In the genomic region with DNA sequence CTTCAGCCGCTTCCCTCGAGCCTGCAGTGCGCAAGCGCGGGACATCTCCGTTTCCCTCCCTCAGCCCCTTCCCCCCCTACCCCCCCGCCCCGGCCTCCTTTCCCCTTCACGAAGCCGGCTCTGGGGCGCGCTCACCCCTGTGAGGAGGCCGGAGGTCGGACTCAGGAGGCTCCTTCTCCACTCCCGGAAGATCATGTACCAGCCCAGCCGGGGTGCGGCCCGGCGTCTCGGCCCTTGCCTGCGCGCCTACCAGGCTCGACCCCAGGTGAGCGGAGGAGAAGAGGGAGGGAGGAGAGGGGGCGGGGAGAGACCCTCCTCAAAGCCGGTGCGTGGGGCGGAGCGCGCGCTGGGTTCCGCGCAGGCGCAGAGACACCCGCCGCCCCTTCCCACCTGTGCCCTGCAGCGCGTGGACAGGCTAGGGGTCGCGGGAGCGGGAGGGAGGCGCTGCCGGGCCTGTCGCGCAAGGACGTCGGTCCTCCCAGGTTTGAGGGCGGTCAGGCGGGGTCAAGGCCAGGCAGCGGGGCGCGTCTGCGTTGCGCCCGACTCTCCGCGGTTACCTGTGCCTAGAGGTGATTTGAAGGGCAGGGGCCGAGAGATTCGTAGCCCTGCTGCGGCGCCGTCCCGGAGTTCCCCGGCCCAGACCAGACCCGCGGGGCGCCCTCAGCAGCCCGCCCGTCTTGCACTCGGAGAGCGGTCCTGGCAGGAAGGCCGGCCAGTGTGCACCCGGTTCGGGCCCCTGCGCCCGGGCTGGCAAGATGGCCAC, we compare ENCODE assay signal across 1 cellular context.
TF ChIP-seq lines count a peak whose summit lies in the region.

A gene with protein sequence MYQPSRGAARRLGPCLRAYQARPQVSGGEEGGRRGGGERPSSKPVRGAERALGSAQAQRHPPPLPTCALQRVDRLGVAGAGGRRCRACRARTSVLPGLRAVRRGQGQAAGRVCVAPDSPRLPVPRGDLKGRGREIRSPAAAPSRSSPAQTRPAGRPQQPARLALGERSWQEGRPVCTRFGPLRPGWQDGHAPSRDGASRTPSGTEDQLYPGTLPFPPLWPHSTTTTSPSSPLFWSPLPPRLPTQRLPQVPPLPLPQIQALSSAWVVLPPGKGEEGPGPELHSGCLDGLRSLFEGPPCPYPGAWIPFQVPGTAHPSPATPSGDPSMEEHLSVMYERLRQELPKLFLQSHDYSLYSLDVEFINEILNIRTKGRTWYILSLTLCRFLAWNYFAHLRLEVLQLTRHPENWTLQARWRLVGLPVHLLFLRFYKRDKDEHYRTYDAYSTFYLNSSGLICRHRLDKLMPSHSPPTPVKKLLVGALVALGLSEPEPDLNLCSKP (plus strand): TSS at position 95 of the 763 bp plus-strand sequence. CDS start 99 bp downstream, at position 194.

TF ChIP-seq in HepG2, 621 proteins besides CTCF, POLR2A, EP300 and RAD21 (continued from another document and continues in another):
- TF ChIP-seq, protein P1, sequence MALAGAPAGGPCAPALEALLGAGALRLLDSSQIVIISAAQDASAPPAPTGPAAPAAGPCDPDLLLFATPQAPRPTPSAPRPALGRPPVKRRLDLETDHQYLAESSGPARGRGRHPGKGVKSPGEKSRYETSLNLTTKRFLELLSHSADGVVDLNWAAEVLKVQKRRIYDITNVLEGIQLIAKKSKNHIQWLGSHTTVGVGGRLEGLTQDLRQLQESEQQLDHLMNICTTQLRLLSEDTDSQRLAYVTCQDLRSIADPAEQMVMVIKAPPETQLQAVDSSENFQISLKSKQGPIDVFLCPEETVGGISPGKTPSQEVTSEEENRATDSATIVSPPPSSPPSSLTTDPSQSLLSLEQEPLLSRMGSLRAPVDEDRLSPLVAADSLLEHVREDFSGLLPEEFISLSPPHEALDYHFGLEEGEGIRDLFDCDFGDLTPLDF (CRISPR knock-in tag; IDR thresholded peaks at IDR 0.05): peak; percentile 87
- TF ChIP-seq ZBTB7A (CRISPR knock-in tag; IDR thresholded peaks at IDR 0.05) (peak; percentile 100), TAF1 (CRISPR knock-in tag; IDR thresholded peaks at IDR 0.05) (peak; percentile 84), ZNF7 (CRISPR knock-in tag; IDR thresholded peaks at IDR 0.05) (no peak; the same call in 1 of the 2 replicates), ARNTL (CRISPR knock-in tag; IDR thresholded peaks at IDR 0.05) (peak; percentile 81), KDM4B (CRISPR knock-in tag; IDR thresholded peaks at IDR 0.05) (0 out of 2 replicates have a peak, but pooled peaks have one; percentile 51), ZSCAN21 (CRISPR knock-in tag; IDR thresholded peaks at IDR 0.05; ENCODE audit: borderline replicate concordance) (no peak; the same call in 1 of the 2 replicates), ZNF816 (CRISPR knock-in tag; IDR thresholded peaks at IDR 0.05; ENCODE audit: borderline replicate concordance) (peak; percentile 85; the same call in 1 of the 2 replicates), ZNF446 (CRISPR knock-in tag; IDR thresholded peaks at IDR 0.05) (peak; percentile 92), ZNF891 (CRISPR knock-in tag; IDR thresholded peaks at IDR 0.05) (peak; percentile 84; the same call in 1 of the 2 replicates), TOE1 (CRISPR knock-in tag; IDR thresholded peaks at IDR 0.05) (no peak; the same call in 1 of the 2 replicates), JUN (CRISPR knock-in tag; IDR thresholded peaks at IDR 0.05) (peak; percentile 32; the same call in 1 of the 2 replicates), ZNF20 (CRISPR knock-in tag; IDR thresholded peaks at IDR 0.05) (no peak), ZNF432 (CRISPR knock-in tag; IDR thresholded peaks at IDR 0.05; ENCODE audit: borderline replicate concordance) (no peak), ZNF224 (CRISPR knock-in tag; IDR thresholded peaks at IDR 0.05) (peak; percentile 90; the same call in 1 of the 2 replicates), RELA (CRISPR knock-in tag; IDR thresholded peaks at IDR 0.05) (peak; percentile 77; the same call in 1 of the 2 replicates), MAF1 (CRISPR knock-in tag; IDR thresholded peaks at IDR 0.05; ENCODE audit: borderline replicate concordance) (peak; percentile 94), ZBTB21 (CRISPR knock-in tag; IDR thresholded peaks at IDR 0.05) (0 out of 2 replicates have a peak, but pooled peaks have one; percentile 9), DNMT1 (CRISPR knock-in tag; IDR thresholded peaks at IDR 0.05) (peak; percentile 97), ZNF207 (IDR thresholded peaks at IDR 0.05; ENCODE audit: borderline replicate concordance) (no peak), DR1 (CRISPR knock-in tag; IDR thresholded peaks at IDR 0.05) (peak; percentile 90), CCDC6 (CRISPR knock-in tag; IDR thresholded peaks at IDR 0.05) (peak; percentile 87), ZFP41 (CRISPR knock-in tag; IDR thresholded peaks at IDR 0.05; ENCODE audit: borderline replicate concordance) (peak; percentile 87), ZNF274 (CRISPR knock-in tag; IDR thresholded peaks at IDR 0.05) (peak; percentile 98), SNRNP70 (IDR thresholded peaks at IDR 0.05; ENCODE audit: low read depth, low read length) (no peak), IKZF1 (IDR thresholded peaks at IDR 0.05) (no peak), CBX5 (CRISPR knock-in tag; IDR thresholded peaks at IDR 0.05; ENCODE audit: borderline replicate concordance) (peak; percentile 71; the same call in 1 of the 2 replicates), MAZ (IDR thresholded peaks at IDR 0.05; ENCODE audit: borderline replicate concordance, low read depth, low read length) (peak; percentile 82; the same call in 1 of the 2 replicates), MAZ (CRISPR knock-in tag; IDR thresholded peaks at IDR 0.05; ENCODE audit: low read depth) (peak; percentile 99), ZNF709 (CRISPR knock-in tag; IDR thresholded peaks at IDR 0.05) (peak; percentile 91; the same call in 1 of the 2 replicates), KMT2B (CRISPR knock-in tag; IDR thresholded peaks at IDR 0.05) (peak; percentile 67; the same call in 1 of the 2 replicates), KMT2A (CRISPR knock-in tag; IDR thresholded peaks at IDR 0.05) (peak; percentile 47; the same call in 1 of the 2 replicates), POLR2AphosphoS5 (IDR thresholded peaks at IDR 0.05; ENCODE audit: low read depth, low read length) (peak; percentile 82), ZNF546 (CRISPR knock-in tag; conservative IDR thresholded peaks at IDR 0.05) (peak; percentile 89), ZNF256 (CRISPR knock-in tag; conservative IDR thresholded peaks at IDR 0.05) (peak; percentile 93; the same call in 1 of the 2 replicates), SMARCC2 (IDR thresholded peaks at IDR 0.05) (no peak), MTA3 (CRISPR knock-in tag; IDR thresholded peaks at IDR 0.05) (0 out of 2 replicates have a peak, but pooled peaks have one; percentile 16), SIX1 (CRISPR knock-in tag; IDR thresholded peaks at IDR 0.05; ENCODE audit: borderline replicate concordance) (no peak), FIP1L1 (IDR thresholded peaks at IDR 0.05; ENCODE audit: borderline replicate concordance, insufficient read depth, low read depth, low read length) (0 out of 2 replicates have a peak, but pooled peaks have one; percentile 0), HOXA9 (CRISPR knock-in tag; IDR thresholded peaks at IDR 0.05; ENCODE audit: borderline replicate concordance) (peak; percentile 40; the same call in 1 of the 2 replicates), RNF2 (conservative IDR thresholded peaks at IDR 0.05; ENCODE audit: low read depth) (no peak; the same call in 1 of the 2 replicates), KDM5A (IDR thresholded peaks at IDR 0.05; ENCODE audit: borderline replicate concordance, low read length) (peak; percentile 83; the same call in 1 of the 2 replicates), GFI1 (CRISPR knock-in tag; IDR thresholded peaks at IDR 0.05; ENCODE audit: borderline replicate concordance) (peak; percentile 73; the same call in 1 of the 2 replicates), FLYWCH1 (CRISPR knock-in tag; IDR thresholded peaks at IDR 0.05) (0 out of 2 replicates have a peak, but pooled peaks have one; percentile 27), ZNF615 (CRISPR knock-in tag; IDR thresholded peaks at IDR 0.05; ENCODE audit: borderline replicate concordance) (no peak; the same call in 1 of the 2 replicates), SETDB1 (CRISPR knock-in tag; IDR thresholded peaks at IDR 0.05; ENCODE audit: borderline replicate concordance) (no peak), ZNF841 (CRISPR knock-in tag; IDR thresholded peaks at IDR 0.05; ENCODE audit: borderline replicate concordance) (no peak), FOXK1 (CRISPR knock-in tag; IDR thresholded peaks at IDR 0.05; ENCODE audit: borderline replicate concordance, low read depth) (0 out of 2 replicates have a peak, but pooled peaks have one; percentile 70), KDM5B (CRISPR knock-in tag; IDR thresholded peaks at IDR 0.05; ENCODE audit: borderline replicate concordance) (peak; percentile 98)
- TF ChIP-seq, protein P2, sequence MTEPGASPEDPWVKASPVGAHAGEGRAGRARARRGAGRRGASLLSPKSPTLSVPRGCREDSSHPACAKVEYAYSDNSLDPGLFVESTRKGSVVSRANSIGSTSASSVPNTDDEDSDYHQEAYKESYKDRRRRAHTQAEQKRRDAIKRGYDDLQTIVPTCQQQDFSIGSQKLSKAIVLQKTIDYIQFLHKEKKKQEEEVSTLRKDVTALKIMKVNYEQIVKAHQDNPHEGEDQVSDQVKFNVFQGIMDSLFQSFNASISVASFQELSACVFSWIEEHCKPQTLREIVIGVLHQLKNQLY (CRISPR knock-in tag; IDR thresholded peaks at IDR 0.05): peak; percentile 90
- TF ChIP-seq, protein P3, sequence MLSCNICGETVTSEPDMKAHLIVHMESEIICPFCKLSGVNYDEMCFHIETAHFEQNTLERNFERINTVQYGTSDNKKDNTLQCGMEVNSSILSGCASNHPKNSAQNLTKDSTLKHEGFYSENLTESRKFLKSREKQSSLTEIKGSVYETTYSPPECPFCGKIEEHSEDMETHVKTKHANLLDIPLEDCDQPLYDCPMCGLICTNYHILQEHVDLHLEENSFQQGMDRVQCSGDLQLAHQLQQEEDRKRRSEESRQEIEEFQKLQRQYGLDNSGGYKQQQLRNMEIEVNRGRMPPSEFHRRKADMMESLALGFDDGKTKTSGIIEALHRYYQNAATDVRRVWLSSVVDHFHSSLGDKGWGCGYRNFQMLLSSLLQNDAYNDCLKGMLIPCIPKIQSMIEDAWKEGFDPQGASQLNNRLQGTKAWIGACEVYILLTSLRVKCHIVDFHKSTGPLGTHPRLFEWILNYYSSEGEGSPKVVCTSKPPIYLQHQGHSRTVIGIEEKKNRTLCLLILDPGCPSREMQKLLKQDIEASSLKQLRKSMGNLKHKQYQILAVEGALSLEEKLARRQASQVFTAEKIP (CRISPR knock-in tag; IDR thresholded peaks at IDR 0.05; ENCODE audit: borderline replicate concordance): no peak
- TF ChIP-seq, protein P4, sequence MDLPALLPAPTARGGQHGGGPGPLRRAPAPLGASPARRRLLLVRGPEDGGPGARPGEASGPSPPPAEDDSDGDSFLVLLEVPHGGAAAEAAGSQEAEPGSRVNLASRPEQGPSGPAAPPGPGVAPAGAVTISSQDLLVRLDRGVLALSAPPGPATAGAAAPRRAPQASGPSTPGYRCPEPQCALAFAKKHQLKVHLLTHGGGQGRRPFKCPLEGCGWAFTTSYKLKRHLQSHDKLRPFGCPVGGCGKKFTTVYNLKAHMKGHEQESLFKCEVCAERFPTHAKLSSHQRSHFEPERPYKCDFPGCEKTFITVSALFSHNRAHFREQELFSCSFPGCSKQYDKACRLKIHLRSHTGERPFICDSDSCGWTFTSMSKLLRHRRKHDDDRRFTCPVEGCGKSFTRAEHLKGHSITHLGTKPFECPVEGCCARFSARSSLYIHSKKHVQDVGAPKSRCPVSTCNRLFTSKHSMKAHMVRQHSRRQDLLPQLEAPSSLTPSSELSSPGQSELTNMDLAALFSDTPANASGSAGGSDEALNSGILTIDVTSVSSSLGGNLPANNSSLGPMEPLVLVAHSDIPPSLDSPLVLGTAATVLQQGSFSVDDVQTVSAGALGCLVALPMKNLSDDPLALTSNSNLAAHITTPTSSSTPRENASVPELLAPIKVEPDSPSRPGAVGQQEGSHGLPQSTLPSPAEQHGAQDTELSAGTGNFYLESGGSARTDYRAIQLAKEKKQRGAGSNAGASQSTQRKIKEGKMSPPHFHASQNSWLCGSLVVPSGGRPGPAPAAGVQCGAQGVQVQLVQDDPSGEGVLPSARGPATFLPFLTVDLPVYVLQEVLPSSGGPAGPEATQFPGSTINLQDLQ (CRISPR knock-in tag; IDR thresholded peaks at IDR 0.05): peak; percentile 96
- TF ChIP-seq, protein P5, sequence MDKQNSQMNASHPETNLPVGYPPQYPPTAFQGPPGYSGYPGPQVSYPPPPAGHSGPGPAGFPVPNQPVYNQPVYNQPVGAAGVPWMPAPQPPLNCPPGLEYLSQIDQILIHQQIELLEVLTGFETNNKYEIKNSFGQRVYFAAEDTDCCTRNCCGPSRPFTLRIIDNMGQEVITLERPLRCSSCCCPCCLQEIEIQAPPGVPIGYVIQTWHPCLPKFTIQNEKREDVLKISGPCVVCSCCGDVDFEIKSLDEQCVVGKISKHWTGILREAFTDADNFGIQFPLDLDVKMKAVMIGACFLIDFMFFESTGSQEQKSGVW (CRISPR knock-in tag; IDR thresholded peaks at IDR 0.05; ENCODE audit: borderline replicate concordance): no peak
- TF ChIP-seq, protein P6, sequence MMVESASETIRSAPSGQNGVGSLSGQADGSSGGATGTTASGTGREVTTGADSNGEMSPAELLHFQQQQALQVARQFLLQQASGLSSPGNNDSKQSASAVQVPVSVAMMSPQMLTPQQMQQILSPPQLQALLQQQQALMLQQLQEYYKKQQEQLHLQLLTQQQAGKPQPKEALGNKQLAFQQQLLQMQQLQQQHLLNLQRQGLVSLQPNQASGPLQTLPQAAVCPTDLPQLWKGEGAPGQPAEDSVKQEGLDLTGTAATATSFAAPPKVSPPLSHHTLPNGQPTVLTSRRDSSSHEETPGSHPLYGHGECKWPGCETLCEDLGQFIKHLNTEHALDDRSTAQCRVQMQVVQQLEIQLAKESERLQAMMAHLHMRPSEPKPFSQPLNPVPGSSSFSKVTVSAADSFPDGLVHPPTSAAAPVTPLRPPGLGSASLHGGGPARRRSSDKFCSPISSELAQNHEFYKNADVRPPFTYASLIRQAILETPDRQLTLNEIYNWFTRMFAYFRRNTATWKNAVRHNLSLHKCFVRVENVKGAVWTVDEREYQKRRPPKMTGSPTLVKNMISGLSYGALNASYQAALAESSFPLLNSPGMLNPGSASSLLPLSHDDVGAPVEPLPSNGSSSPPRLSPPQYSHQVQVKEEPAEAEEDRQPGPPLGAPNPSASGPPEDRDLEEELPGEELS (CRISPR knock-in tag; IDR thresholded peaks at IDR 0.05): peak; percentile 71; the same call in 1 of the 2 replicates
